In genomic region chr7:94823952-94824351, GRCh38 we compare ENCODE assay signal across 1 cellular context.
TF ChIP-seq lines count a peak whose summit lies in the region.

No MANE protein-coding gene starts in this region.

TF ChIP-seq in SK-N-SH, 30 proteins besides CTCF, POLR2A, EP300 and RAD21 (continued from another document):
- 0 out of 2 replicates have a peak, but pooled peaks have one; percentile 14 for TF ChIP-seq TCF12 (IDR thresholded peaks at IDR 0.05)
- TF ChIP-seq JUND (IDR thresholded peaks at IDR 0.05), result peak; percentile 44; the same call in 1 of the 2 replicates
- TF ChIP-seq IRF3 (IDR thresholded peaks at IDR 0.05; ENCODE audit: low read depth, low read length), result no peak
- peak; percentile 33; the same call in 1 of the 2 replicates for TF ChIP-seq YY1 (IDR thresholded peaks at IDR 0.05; ENCODE audit: low read depth)
TF ChIP-seq in SK-N-SH: peak in this region for 4.
